ENCODE assay signal across 8 cellular contexts in the genomic region with DNA sequence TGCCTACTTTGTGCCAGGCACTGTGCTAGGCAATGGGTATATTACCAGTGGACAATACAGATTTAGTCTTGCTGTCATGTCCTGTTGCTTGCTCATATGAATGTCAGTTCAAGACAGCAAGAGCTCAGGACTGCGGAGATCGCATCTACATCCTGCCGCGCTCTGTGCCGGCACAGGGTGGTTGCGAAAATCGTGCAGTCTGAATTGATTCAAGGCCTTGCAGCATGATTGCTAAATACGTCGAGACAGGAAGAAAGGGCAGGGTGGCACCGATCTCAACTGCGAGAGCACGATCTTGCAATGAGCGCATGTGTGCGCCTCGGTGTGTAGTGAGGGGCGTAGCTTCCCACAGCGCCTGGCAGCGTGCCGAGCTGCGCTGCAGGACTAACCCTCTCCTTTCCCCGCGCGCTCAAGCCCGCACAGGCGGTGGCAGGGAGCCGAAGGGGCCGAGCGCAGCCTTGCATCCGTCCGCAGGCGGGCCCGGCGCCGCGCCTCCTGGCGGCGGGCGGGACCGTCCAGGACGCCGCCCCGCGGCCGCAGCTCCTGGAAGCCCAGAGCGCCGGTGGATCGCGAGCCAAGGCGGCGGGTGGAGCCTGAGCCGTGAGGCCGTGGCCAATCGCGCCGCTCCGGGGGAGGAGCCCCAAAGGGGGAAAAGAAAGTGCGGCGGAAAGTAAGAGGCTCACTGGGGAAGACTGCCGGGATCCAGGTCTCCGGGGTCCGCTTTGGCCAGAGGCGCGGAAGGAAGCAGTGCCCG. TPM values are rescaled to one million over a fixed set of nuclear protein-coding genes. Genes with fewer than 3 reads are reported as not detected.
DNase-seq lines count a peak whose midpoint lies in the region; ATAC-seq and TF ChIP-seq lines count a peak whose summit lies in the region.

A gene with protein sequence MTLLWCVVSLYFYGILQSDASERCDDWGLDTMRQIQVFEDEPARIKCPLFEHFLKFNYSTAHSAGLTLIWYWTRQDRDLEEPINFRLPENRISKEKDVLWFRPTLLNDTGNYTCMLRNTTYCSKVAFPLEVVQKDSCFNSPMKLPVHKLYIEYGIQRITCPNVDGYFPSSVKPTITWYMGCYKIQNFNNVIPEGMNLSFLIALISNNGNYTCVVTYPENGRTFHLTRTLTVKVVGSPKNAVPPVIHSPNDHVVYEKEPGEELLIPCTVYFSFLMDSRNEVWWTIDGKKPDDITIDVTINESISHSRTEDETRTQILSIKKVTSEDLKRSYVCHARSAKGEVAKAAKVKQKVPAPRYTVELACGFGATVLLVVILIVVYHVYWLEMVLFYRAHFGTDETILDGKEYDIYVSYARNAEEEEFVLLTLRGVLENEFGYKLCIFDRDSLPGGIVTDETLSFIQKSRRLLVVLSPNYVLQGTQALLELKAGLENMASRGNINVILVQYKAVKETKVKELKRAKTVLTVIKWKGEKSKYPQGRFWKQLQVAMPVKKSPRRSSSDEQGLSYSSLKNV (plus strand): TSS at position 677 of the 754 bp plus-strand sequence. CDS start 50,205 bp downstream, outside the sequence.

- DNase-seq in DMS 273 (lab: John Stamatoyannopoulos, UW; ENCODE audit: unreplicated experiment) (peak; percentile 95), myocyte (ENCODE audit: low read depth) (peak; percentile 93)
- peak; percentile 76 for DNase-seq in activated T-cell treated with anti-CD3 and anti-CD28 coated beads, Interleukin-2, amount 50 U/mL, for 4 hours
- DNase-seq in stimulated activated CD8-positive, alpha-beta memory T cell treated with anti-CD3 and anti-CD28 coated beads, Interleukin-7, amount 100 ng/mL, for 4 hours (ENCODE audit: low read depth in 2 of 2): peak; percentile 61 to 80

- H3K36me3 Mint-ChIP-seq in activated T-cell treated with anti-CD3 and anti-CD28 coated beads, Interleukin-2, amount 50 U/mL, for 4 hours (ENCODE audit: insufficient read depth): peaks cover 6% of the 10 kb centered on the region

- peak within 1 kb of the TSS; percentile 46 for H3K9ac ChIP-seq in HUES6 (ENCODE audit: low read length)

- H3K4me3 Mint-ChIP-seq in activated T-cell treated with anti-CD3 and anti-CD28 coated beads, Interleukin-2, amount 50 U/mL, for 4 hours: peak within 1 kb of the TSS; percentile 90

- no peaks in the 10 kb centered on the region for H3K27me3 Mint-ChIP-seq in activated T-cell treated with anti-CD3 and anti-CD28 coated beads, Interleukin-2, amount 50 U/mL, for 4 hours (ENCODE audit: low read depth)

- H3K36me3 ChIP-seq in HUES6 (ENCODE audit: control insufficient read depth, insufficient read depth, low read length): no peaks in the 10 kb centered on the region

- no peaks in the 10 kb centered on the region for H3K4me1 ChIP-seq in HUES6 (ENCODE audit: control insufficient read depth, insufficient read depth, low read length)

- no peaks in the 10 kb centered on the region for H3K9me3 Mint-ChIP-seq in activated T-cell treated with anti-CD3 and anti-CD28 coated beads, Interleukin-2, amount 50 U/mL, for 4 hours

- H3K4me3 ChIP-seq in HUES6 (ENCODE audit: low read depth, low read length): peak within 1 kb of the TSS; percentile 66

- H3K9me3 ChIP-seq in HUES6 (ENCODE audit: control insufficient read depth, insufficient read depth, low read depth, low read length): no peaks in the 10 kb centered on the region

- ATAC-seq in GM21447 (IDR thresholded peaks at IDR 0.05; ENCODE audit: unreplicated experiment): peak; percentile 95
- peak; percentile 96 for ATAC-seq in activated T-cell treated with anti-CD3 and anti-CD28 coated beads, Interleukin-2, amount 50 U/mL, for 4 hours
- peak; percentile 95 for ATAC-seq in esophagus mucosa

- H3K27ac ChIP-seq in HUES6 (ENCODE audit: low read depth, low read length): no peak within 1 kb of the TSS

- H3K4me1 Mint-ChIP-seq in activated T-cell treated with anti-CD3 and anti-CD28 coated beads, Interleukin-2, amount 50 U/mL, for 4 hours (ENCODE audit: low read depth): peaks cover 30% of the 10 kb centered on the region

- peaks cover 71% of the 10 kb centered on the region for H3K27me3 ChIP-seq in HUES6 (ENCODE audit: control insufficient read depth, insufficient read depth, low read length)

TF ChIP-seq in PFSK-1, 5 proteins besides CTCF, POLR2A, EP300 and RAD21:
- TF ChIP-seq FOXP2 (optimal IDR thresholded peaks at IDR 0.05; ENCODE audit: borderline replicate concordance, extremely low read depth, extremely low read length, insufficient read depth) (peak; percentile 40), TAF1 (IDR thresholded peaks at IDR 0.05; ENCODE audit: borderline replicate concordance, insufficient read depth, low read length) (no peak)

RNA-seq across cellular contexts. Expression of the gene that starts here (rescaled TPM):
- 16.2 TPM for polyA plus RNA-seq in PFSK-1 (2012; ENCODE audit: insufficient read length, low read depth)
- 10 to 100 TPM; 10.2 to 15.3 (median 13.8) TPM for total RNA-seq in activated T-cell treated with anti-CD3 and anti-CD28 coated beads, Interleukin-2, amount 50 U/mL, for 4 hours
- total RNA-seq in esophagus mucosa (40.5 TPM), myocyte (6.0 and 8.4 TPM in 2 replicates)
- 21.9 TPM for polyA plus RNA-seq in myocyte (2012)
